Comparison of ENCODE assay signal across 24 cellular contexts in the genomic region with DNA sequence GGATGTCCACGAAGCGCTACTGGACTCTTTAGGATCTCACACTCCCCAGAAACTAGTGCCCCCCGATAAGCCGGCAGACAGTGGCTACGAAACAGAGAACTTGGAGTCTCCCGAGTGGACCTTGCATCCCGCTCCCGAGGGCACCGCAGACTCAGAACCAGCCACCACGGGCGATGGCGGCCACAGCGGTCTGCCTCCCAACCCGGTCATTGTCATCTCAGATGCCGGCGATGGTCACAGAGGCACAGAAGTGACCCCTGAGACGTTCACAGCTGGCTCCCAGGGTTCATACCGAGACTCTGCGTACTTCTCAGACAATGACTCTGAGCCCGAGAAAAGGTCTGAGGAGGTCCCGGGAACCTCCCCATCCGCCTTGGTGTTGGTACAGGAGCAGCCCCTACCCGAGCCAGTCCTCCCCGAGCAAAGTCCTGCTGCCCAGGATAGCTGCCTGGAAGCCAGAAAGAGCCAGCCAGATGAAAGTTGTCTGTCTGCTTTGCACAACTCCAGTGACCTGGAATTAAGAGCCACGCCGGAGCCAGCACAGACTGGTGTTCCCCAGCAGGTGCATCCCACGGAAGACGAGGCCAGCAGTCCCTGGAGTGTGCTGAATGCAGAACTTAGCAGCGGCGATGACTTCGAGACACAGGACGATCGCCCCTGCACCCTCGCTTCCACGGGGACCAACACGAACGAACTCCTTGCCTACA. TPM values are rescaled to one million over a fixed set of nuclear protein-coding genes. Genes with fewer than 3 reads are reported as not detected.
DNase-seq lines count a peak whose midpoint lies in the region; ATAC-seq, FAIRE-seq and TF ChIP-seq lines count a peak whose summit lies in the region.
"Had no signal": no experiment of that assay in that cellular context is flagged by ENCODE, and none has a peak within 500 bp of the region (broad histone marks: within the 10 kb centered on the region; RNA-seq: fewer than 3 reads in every experiment).

No MANE protein-coding gene starts in this region.

- ATAC-seq in activated CD8-positive, alpha-beta memory T cell treated with anti-CD3 and anti-CD28 coated beads, Interleukin-2, amount 10 ng/mL, durations not matched to agents 7 days and 5 days = no peak
- no peak for ATAC-seq in HepG2
- ATAC-seq: A549 had no signal

- WGBS in HepG2 (ENCODE audit: low lambda C conversion rate) = 96% methylated on average over 23 of the region's 37 CpGs

- H3K4me2 ChIP-seq in HepG2 (ENCODE audit: low read depth, low read length) = no peak overlapping the region
- H3K4me2 ChIP-seq: A549; BLaER1 treated with 17β-estradiol and CSF1 and Interleukin-3, amounts not matched to agents 10 nM and 100 nM had no signal

- POLR2A ChIA-PET in HepG2 (lab: Yijun Ruan, JAX) = no interaction called here

- no peak for FAIRE-seq in HepG2 (lab: Jason Lieb, UNC)
- peak; percentile 40 for FAIRE-seq in urothelium cell line (lab: Jason Lieb, UNC)
- FAIRE-seq: A549, G401.6, GM12892, H54 had no signal

- H3K9me3 ChIP-seq in HepG2 (ENCODE audit: low read length) = no peaks in the 10 kb centered on the region
- H3K9me3 ChIP-seq: BE2C, Caco-2, HAP-1 had no signal

- intact Hi-C loops in HepG2 (cut with micrococcal nuclease; ENCODE audit: unreplicated experiment) = no loop called here

- CTCF ChIA-PET in activated CD8-positive, alpha-beta memory T cell treated with anti-CD3 and anti-CD28 coated beads, Interleukin-2, amount 10 ng/mL, durations not matched to agents 7 days and 5 days (lab: Charles Lee) = no interaction called here
- CTCF ChIA-PET in HepG2 (lab: Yijun Ruan, JAX; ENCODE audit: low intra/inter-chr PET ratio, low total read pairs) = no interaction called here

- H3K4me3 ChIP-seq in coronary artery (no peak overlapping the region), HepG2 (replicated peaks in 1 of 3; ENCODE audit: insufficient read depth in 1 of 3, low read depth in 2 of 3, low read length in 3 of 3) (no peak overlapping the region)
- H3K4me3 ChIP-seq: A549; BLaER1 treated with 17β-estradiol and CSF1 and Interleukin-3, amounts not matched to agents 10 nM and 100 nM; HAP-1 had no signal

- TF ChIP-seq CTCF in coronary artery (IDR thresholded peaks at IDR 0.05) (no peak), HepG2 (CRISPR knock-in tag; IDR thresholded peaks at IDR 0.05) (no peak)

- TF ChIP-seq EP300 in HepG2 (IDR thresholded peaks at IDR 0.05; ENCODE audit: low read depth in 2 of 2, low read length in 2 of 2) (no peak), HepG2 (CRISPR knock-in tag; IDR thresholded peaks at IDR 0.05; ENCODE audit: borderline replicate concordance) (no peak)

- H3K27ac ChIP-seq in coronary artery (no peak overlapping the region), HepG2 (ENCODE audit: extremely low read length, insufficient read depth, low read length) (no peak overlapping the region)
- H3K27ac ChIP-seq: A549; BLaER1 treated with 17β-estradiol and CSF1 and Interleukin-3, amounts not matched to agents 10 nM and 100 nM had no signal

- no peaks in the 10 kb centered on the region for H3K27me3 ChIP-seq in HepG2 (ENCODE audit: control insufficient read depth in 1 of 2, insufficient read depth in 2 of 2, low read length in 2 of 2)
- H3K27me3 ChIP-seq: BE2C; BLaER1 treated with 17β-estradiol and CSF1 and Interleukin-3, amounts not matched to agents 10 nM and 100 nM had no signal

- BruUV-seq in HepG2 (replicated peaks; lab: Mats Ljungman, UMichigan) = no TSS peak

- H3K9ac ChIP-seq in HepG2 (ENCODE audit: insufficient read depth, low read depth, low read length) = no peak overlapping the region
- H3K9ac ChIP-seq: BLaER1 treated with 17β-estradiol and CSF1 and Interleukin-3, amounts not matched to agents 10 nM and 100 nM had no signal

- no peak for TF ChIP-seq RAD21 in HepG2 (CRISPR knock-in tag; IDR thresholded peaks at IDR 0.05)

- H3K27me3 Mint-ChIP-seq in activated CD8-positive, alpha-beta memory T cell treated with anti-CD3 and anti-CD28 coated beads, Interleukin-2, amount 10 ng/mL, durations not matched to agents 7 days and 5 days = no peaks in the 10 kb centered on the region
- H3K27me3 Mint-ChIP-seq: CD4-positive, alpha-beta memory T cell had no signal

- H3K27ac Mint-ChIP-seq in activated CD8-positive, alpha-beta memory T cell treated with anti-CD3 and anti-CD28 coated beads, Interleukin-2, amount 10 ng/mL, durations not matched to agents 7 days and 5 days = no peak overlapping the region
- H3K27ac Mint-ChIP-seq: CD14-positive monocyte had no signal

- in situ Hi-C loops in HepG2 (cut with HindIII; ENCODE audit: extremely low pct_ligation_motif_present, low pct_unique_long_range_greater_than_20kb) = no loop called here

- peaks cover 34 to 78% of the 10 kb centered on the region in 2 experiments for H3K36me3 ChIP-seq in HepG2 (replicated peaks in 1 of 2; ENCODE audit: control insufficient read depth in 1 of 2, insufficient read depth in 2 of 2, low read length in 2 of 2)

- peaks cover 17% of the 10 kb centered on the region; the same call in 1 of the 2 replicates for H3K4me1 ChIP-seq in HepG2 (ENCODE audit: insufficient read depth, low read length)
- H3K4me1 ChIP-seq: A549, BE2C, Caco-2, HAP-1 had no signal

- peak; percentile 39 for DNase-seq in activated CD8-positive, alpha-beta memory T cell treated with anti-CD3 and anti-CD28 coated beads, Interleukin-2, amount 50 U/mL, for 48 hours
- no peak for DNase-seq in activated CD8-positive, alpha-beta memory T cell treated with anti-CD3 and anti-CD28 coated beads, Interleukin-2, amount 10 ng/mL, durations not matched to agents 7 days and 5 days
- DNase-seq in coronary artery (ENCODE audit: low spot score) (peak; percentile 57), HepG2 (ENCODE audit: low spot score) (no peak), urothelium cell line (ENCODE audit: low spot score) (no peak), CD1c-positive myeloid dendritic cell (ENCODE audit: extremely low spot score) (no peak), islet precursor cell (no peak)
- DNase-seq: 8988T; ACHN; AML-193; BE2C; Caco-2; CD4-positive, alpha-beta memory T cell; DMS153; DND-41; GOT3; HFFc6 had no signal

- H3K36me3 Mint-ChIP-seq in activated CD8-positive, alpha-beta memory T cell treated with anti-CD3 and anti-CD28 coated beads, Interleukin-2, amount 10 ng/mL, durations not matched to agents 7 days and 5 days = peaks cover 16% of the 10 kb centered on the region

- H3K9me3 Mint-ChIP-seq in activated CD8-positive, alpha-beta memory T cell treated with anti-CD3 and anti-CD28 coated beads, Interleukin-2, amount 10 ng/mL, durations not matched to agents 7 days and 5 days (ENCODE audit: low read depth) = no peaks in the 10 kb centered on the region
- H3K9me3 Mint-ChIP-seq: HFFc6 had no signal

- 0 out of 2 replicates have a peak, but pooled peaks cover 6% of the 10 kb centered on the region for H4K20me1 ChIP-seq in HepG2 (ENCODE audit: insufficient read depth, low read length)

- no peak overlapping the region for H3K4me3 Mint-ChIP-seq in activated CD8-positive, alpha-beta memory T cell treated with anti-CD3 and anti-CD28 coated beads, Interleukin-2, amount 10 ng/mL, durations not matched to agents 7 days and 5 days
- H3K4me3 Mint-ChIP-seq: CD14-positive monocyte; CD4-positive, alpha-beta memory T cell; HFFc6 had no signal

- H3K79me2 ChIP-seq in HepG2 (ENCODE audit: insufficient read depth, low read length) = no peaks in the 10 kb centered on the region

- no peak overlapping the region for H2AFZ ChIP-seq in HepG2 (ENCODE audit: low read length)

- TF ChIP-seq POLR2A in HepG2 (IDR thresholded peaks at IDR 0.05; ENCODE audit: insufficient read depth in 1 of 2, low read depth in 2 of 2, low read length in 2 of 2) = no peak

- H3K4me1 Mint-ChIP-seq in activated CD8-positive, alpha-beta memory T cell treated with anti-CD3 and anti-CD28 coated beads, Interleukin-2, amount 10 ng/mL, durations not matched to agents 7 days and 5 days = peaks cover 13% of the 10 kb centered on the region

RNA-seq across cellular contexts. Expression of gene BHLHA15, which starts 17.6 kb away (rescaled TPM):
- total RNA-seq in activated CD8-positive, alpha-beta memory T cell treated with anti-CD3 and anti-CD28 coated beads, Interleukin-2, amount 10 ng/mL, durations not matched to agents 7 days and 5 days = under 1 TPM in 1 of 2 experiments, not detected in 1; 0.33 TPM
- total RNA-seq in HepG2 (2016; rRNA removed; fragmentation: Illumina TruSeq; extraction: Trizol) = 4.4 and 6.1 TPM in 2 replicates
- 0.44 and 1.3 TPM in 2 replicates for total RNA-seq in HepG2 (2016; cell fraction: cytosol; rRNA removed; fragmentation: Illumina TruSeq; extraction: Trizol; ENCODE audit: low read depth)
- total RNA-seq in HepG2 (2016; cell fraction: insoluble cytoplasmic fraction; rRNA removed; fragmentation: Illumina TruSeq; extraction: Trizol) = 4.0 and 5.3 TPM in 2 replicates
- 2.9 and 3.3 TPM in 2 replicates for total RNA-seq in HepG2 (2016; cell fraction: membrane; rRNA removed; fragmentation: Illumina TruSeq; extraction: Trizol)
- total RNA-seq in HepG2 (2016; cell fraction: nucleus; rRNA removed; fragmentation: Illumina TruSeq; extraction: Trizol) = 3.8 and 5.3 TPM in 2 replicates
- 1.9 and 2.3 TPM in 2 replicates for polyA plus RNA-seq in HepG2 (2011; rRNA removed)
- 2.0 and 3.2 TPM in 2 replicates for polyA plus RNA-seq in HepG2 (2011; cell fraction: cytosol; rRNA removed)
- polyA plus RNA-seq in HepG2 (2011; cell fraction: nucleus; rRNA removed) = 2.5 and 3.0 TPM in 2 replicates
- 0.83 and 1.6 TPM in 2 replicates for polyA plus RNA-seq in HepG2 (2012)
- 0.18 and 0.37 TPM in 2 replicates for polyA plus RNA-seq in HepG2 (2016; cell fraction: cytosol; fragmentation: Illumina TruSeq; extraction: Trizol; ENCODE audit: low read depth)
- polyA plus RNA-seq in HepG2 (2016; cell fraction: insoluble cytoplasmic fraction; fragmentation: Illumina TruSeq; extraction: Trizol; ENCODE audit: low read depth) = 2.3 and 3.1 TPM in 2 replicates
- polyA plus RNA-seq in HepG2 (2016; cell fraction: membrane; fragmentation: Illumina TruSeq; extraction: Trizol; ENCODE audit: low read depth) = 0.77 and 1.0 TPM in 2 replicates
- 3.6 and 4.4 TPM in 2 replicates for polyA plus RNA-seq in HepG2 (2016; cell fraction: nucleus; fragmentation: Illumina TruSeq; extraction: Trizol; ENCODE audit: insufficient read depth, low read depth)
- 2.7 TPM in 1 of 2 replicates, not detected in the other for polyA minus RNA-seq in HepG2 (2011; rRNA and poly(A)+ RNA removed; ENCODE audit: low replicate concordance)
- 2.5 and 3.4 TPM in 2 replicates for polyA minus RNA-seq in HepG2 (2011; cell fraction: cytosol; rRNA and poly(A)+ RNA removed)
- polyA minus RNA-seq in HepG2 (2011; cell fraction: nucleus; rRNA and poly(A)+ RNA removed) = 1.8 and 2.7 TPM in 2 replicates
- total RNA-seq: CD4-positive, alpha-beta memory T cell had no signal
- polyA plus RNA-seq: CD14-positive monocyte; CD4-positive, alpha-beta memory T cell had no signal

RNA-seq across cellular contexts. Expression of gene TECPR1, which starts 58.4 kb away (rescaled TPM):
- total RNA-seq in activated CD8-positive, alpha-beta memory T cell treated with anti-CD3 and anti-CD28 coated beads, Interleukin-2, amount 10 ng/mL, durations not matched to agents 7 days and 5 days = 10 to 100 TPM; 45.6 to 60.7 TPM
- total RNA-seq in HepG2 (2016; rRNA removed; fragmentation: Illumina TruSeq; extraction: Trizol) = 6.3 and 8.3 TPM in 2 replicates
- total RNA-seq in HepG2 (2016; cell fraction: cytosol; rRNA removed; fragmentation: Illumina TruSeq; extraction: Trizol; ENCODE audit: low read depth) = 1.5 and 2.3 TPM in 2 replicates
- 5.7 and 9.5 TPM in 2 replicates for total RNA-seq in HepG2 (2016; cell fraction: insoluble cytoplasmic fraction; rRNA removed; fragmentation: Illumina TruSeq; extraction: Trizol)
- total RNA-seq in HepG2 (2016; cell fraction: membrane; rRNA removed; fragmentation: Illumina TruSeq; extraction: Trizol) = 2.0 and 2.8 TPM in 2 replicates
- 10.0 and 10.5 TPM in 2 replicates for total RNA-seq in HepG2 (2016; cell fraction: nucleus; rRNA removed; fragmentation: Illumina TruSeq; extraction: Trizol)
- 2.3 and 2.5 TPM in 2 replicates for polyA plus RNA-seq in HepG2 (2011; rRNA removed)
- 1.4 and 2.3 TPM in 2 replicates for polyA plus RNA-seq in HepG2 (2011; cell fraction: cytosol; rRNA removed)
- polyA plus RNA-seq in HepG2 (2011; cell fraction: nucleus; rRNA removed) = 15.9 and 17.4 TPM in 2 replicates
- 4.7 and 7.6 TPM in 2 replicates for polyA plus RNA-seq in HepG2 (2012)
- 0.37 and 0.40 TPM in 2 replicates for polyA plus RNA-seq in HepG2 (2016; cell fraction: cytosol; fragmentation: Illumina TruSeq; extraction: Trizol; ENCODE audit: low read depth)
- polyA plus RNA-seq in HepG2 (2016; cell fraction: insoluble cytoplasmic fraction; fragmentation: Illumina TruSeq; extraction: Trizol; ENCODE audit: low read depth) = 2.7 and 2.9 TPM in 2 replicates
- 0.61 and 0.71 TPM in 2 replicates for polyA plus RNA-seq in HepG2 (2016; cell fraction: membrane; fragmentation: Illumina TruSeq; extraction: Trizol; ENCODE audit: low read depth)
- 15.6 and 16.9 TPM in 2 replicates for polyA plus RNA-seq in HepG2 (2016; cell fraction: nucleus; fragmentation: Illumina TruSeq; extraction: Trizol; ENCODE audit: insufficient read depth, low read depth)
- 2.3 and 6.5 TPM in 2 replicates for polyA minus RNA-seq in HepG2 (2011; rRNA and poly(A)+ RNA removed; ENCODE audit: low replicate concordance)
- polyA minus RNA-seq in HepG2 (2011; cell fraction: cytosol; rRNA and poly(A)+ RNA removed) = 2.5 and 4.0 TPM in 2 replicates
- polyA minus RNA-seq in HepG2 (2011; cell fraction: nucleus; rRNA and poly(A)+ RNA removed) = 5.9 and 7.1 TPM in 2 replicates

Comparison
In these comparisons a context has a peak if more than half of its experiments do, and no peak if none do; other contexts are left out.
1. DNase-seq: peak in activated CD8-positive, alpha-beta memory T cell treated with anti-CD3 and anti-CD28 coated beads, Interleukin-2, amount 50 U/mL, for 48 hours (single experiment) and coronary artery (single experiment); none in activated CD8-positive, alpha-beta memory T cell treated with anti-CD3 and anti-CD28 coated beads, Interleukin-2, amount 10 ng/mL, durations not matched to agents 7 days and 5 days (single experiment), HepG2 (single experiment), urothelium cell line (single experiment), CD1c-positive myeloid dendritic cell (single experiment) and islet precursor cell (single experiment).